ENCODE assay signal across 8 cellular contexts in genomic region chr20:38446441-38447209, GRCh38. TPM values are rescaled to one million over a fixed set of nuclear protein-coding genes. Genes with fewer than 3 reads are reported as not detected.
DNase-seq lines count a peak whose midpoint lies in the region; ATAC-seq and TF ChIP-seq lines count a peak whose summit lies in the region.

No MANE protein-coding gene starts in this region.

- peak; percentile 84 for TF ChIP-seq POLR2A in right lobe of liver (IDR thresholded peaks at IDR 0.05)

- peaks cover 0 to 17% (median 7%) of the 10 kb centered on the region in 4 donors for H3K4me1 ChIP-seq in right lobe of liver

- 5% methylated on average over 13 of the region's 56 CpGs for WGBS in right lobe of liver (ENCODE audit: insufficient coverage, low coverage, low lambda C conversion rate, missing lambda C conversion rate)

- ATAC-seq in GM19397 (IDR thresholded peaks at IDR 0.05; ENCODE audit: unreplicated experiment) (peak; percentile 88), right lobe of liver (peak; percentile 85 to 97 (median 90))

- H3K27me3 ChIP-seq in dorsolateral prefrontal cortex (no peaks in the 10 kb centered on the region), right lobe of liver (no peaks in the 10 kb centered on the region)

- DNase-seq in CD1c-positive myeloid dendritic cell (ENCODE audit: extremely low spot score) = peak; percentile 96
- DNase-seq in HK-2 (ENCODE audit: unreplicated experiment) = peak; percentile 95
- DNase-seq in NCI-H774 (lab: John Stamatoyannopoulos, UW) = peak; percentile 89
- peak; percentile 96 to 97 for DNase-seq in activated CD4-positive, alpha-beta T cell treated with anti-CD3 and anti-CD28 coated beads, Interleukin-2, amount 50 U/mL, for 48 hours
- DNase-seq in dorsolateral prefrontal cortex = peak; percentile 84 to 94 (median 90)
- DNase-seq in right lobe of liver = peak; percentile 91 to 92 (median 92)
- DNase-seq in stimulated activated CD4-positive, alpha-beta T cell treated with anti-CD3 and anti-CD28 coated beads, Interleukin-4, amount 100 ng/mL, for 1 hour = peak; percentile 98

- H3K9me3 ChIP-seq in right lobe of liver = no peaks in the 10 kb centered on the region

- H3K4me3 ChIP-seq in dorsolateral prefrontal cortex (peak overlapping the region; percentile 59 to 100 (median 93)), right lobe of liver (peak overlapping the region; percentile 67 to 95 (median 95))

- intact Hi-C loops in dorsolateral prefrontal cortex (cut with DNase I) = loop anchor here (1.0 to 2.0 kb wide), 2 partner anchors 11 to 26 kb away; partner anchors contain the start of genes SNHG17 (in 2 of the 2) and RALGAPB (in 1 of the 2)
- intact Hi-C loops in right lobe of liver (cut with DNase I) = no loop called here

- TF ChIP-seq CTCF in dorsolateral prefrontal cortex (IDR thresholded peaks at IDR 0.05 in 54 of 56, conservative IDR thresholded peaks at IDR 0.05 in 2 of 56; ENCODE audit: low read depth in 1 of 56, partially characterized antibody in 56 of 56) (peak; percentile 92 to 100 (median 99)), right lobe of liver (IDR thresholded peaks at IDR 0.05) (peak; percentile 97 to 99 (median 98))

- H3K36me3 ChIP-seq in right lobe of liver = peaks cover 0 to 21% (median under 1%) of the 10 kb centered on the region in 4 donors

- H3K27ac ChIP-seq in dorsolateral prefrontal cortex (peak overlapping the region; percentile 1 to 97 (median 82)), right lobe of liver (peak overlapping the region; percentile 66 to 82 (median 73))

RNA-seq across cellular contexts. Expression of gene SNHG17, which starts 11.5 kb away (rescaled TPM):
- total RNA-seq in dorsolateral prefrontal cortex (10 to 100 TPM in 113 of 120 experiments, 1 to 10 TPM in 7; 8.5 to 42.6 (median 18.6) TPM), right lobe of liver (10 to 100 TPM in 2 of 6 experiments, 1 to 10 TPM in 4; 2.5 to 21.8 (median 8.5) TPM)

RNA-seq across cellular contexts. Expression of gene RALGAPB, which starts 26.0 kb away (rescaled TPM):
- total RNA-seq in dorsolateral prefrontal cortex = 10 to 100 TPM; 40.2 to 59.9 (median 49.0) TPM
- total RNA-seq in right lobe of liver = 10 to 100 TPM in 5 of 6 experiments, 1 to 10 TPM in 1; 9.7 to 16.0 (median 12.9) TPM

Comparison
In these comparisons a context has a peak if more than half of its experiments do, and no peak if none do; other contexts are left out.
1. Peak in every context shown above with its lines: DNase-seq, ATAC-seq, H3K4me3 ChIP-seq and H3K27ac ChIP-seq.
2. intact Hi-C loops: an anchor here in dorsolateral prefrontal cortex (1.0 to 2.0 kb wide); none called in right lobe of liver.